Comparison of ENCODE assay signal across 20 cellular contexts in genomic region chr9:37509536-37509935, GRCh38. TPM values are rescaled to one million over a fixed set of nuclear protein-coding genes. Genes with fewer than 3 reads are reported as not detected.
A peak's percentile ranks its signal among the peaks of the same experiment; 100 is the strongest.
DNase-seq lines count a peak whose midpoint lies in the region; ATAC-seq and TF ChIP-seq lines count a peak whose summit lies in the region.
"Had no signal": no experiment of that assay in that cellular context is flagged by ENCODE, and none has a peak within 500 bp of the region (broad histone marks: within the 10 kb centered on the region; RNA-seq: fewer than 3 reads in every experiment).

No MANE protein-coding gene starts in this region.

- no peaks in the 10 kb centered on the region for H3K4me1 ChIP-seq in CD8-positive, alpha-beta memory T cell (ENCODE audit: insufficient read depth, low read length)
- H3K4me1 ChIP-seq in iPS-15b (ENCODE audit: control insufficient read depth, insufficient read depth, low read length) = no peaks in the 10 kb centered on the region
- H3K4me1 ChIP-seq: Peyer's patch, SJCRH30 had no signal

- no peaks in the 10 kb centered on the region for H3K9me3 ChIP-seq in CD8-positive, alpha-beta memory T cell (ENCODE audit: low read length)
- H3K9me3 ChIP-seq in T-helper 17 cell (ENCODE audit: control insufficient read depth, low read length, poor library complexity, severe bottlenecking) (no peaks in the 10 kb centered on the region), iPS-15b (ENCODE audit: control insufficient read depth, insufficient read depth, low read length) (no peaks in the 10 kb centered on the region)
- H3K9me3 ChIP-seq: Peyer's patch, SJCRH30 had no signal

- H3K27me3 ChIP-seq in CD8-positive, alpha-beta memory T cell (ENCODE audit: insufficient read depth, low read length, poor library complexity, severe bottlenecking) = no peaks in the 10 kb centered on the region
- H3K27me3 ChIP-seq in iPS-15b (ENCODE audit: control insufficient read depth, insufficient read depth, low read length) (no peaks in the 10 kb centered on the region), brain microvascular endothelial cell (replicated peaks) (no peaks in the 10 kb centered on the region)
- H3K27me3 ChIP-seq: Peyer's patch, SJCRH30 had no signal

- H3K36me3 ChIP-seq in CD8-positive, alpha-beta memory T cell (ENCODE audit: insufficient read depth, low read length) = no peaks in the 10 kb centered on the region
- H3K36me3 ChIP-seq in iPS-15b (ENCODE audit: control insufficient read depth, insufficient read depth, low read length) (peaks cover 13% of the 10 kb centered on the region), brain microvascular endothelial cell (replicated peaks) (peaks cover 4% of the 10 kb centered on the region)
- H3K36me3 ChIP-seq: Peyer's patch had no signal

- CTCF ChIA-PET in CD8-positive, alpha-beta memory T cell (lab: Charles Lee) = interaction anchor here (1.1 to 1.6 kb wide), 3 partner anchors 19 to 99 kb away, joined by 3 to 4 read pairs (median 4); no protein-coding TSS in a partner anchor
- CTCF ChIA-PET in WTC11 (lab: Charles Lee) = interaction anchor here (1.3 kb wide), 1 partner anchor 98 kb away, joined by 6 read pairs; no protein-coding TSS in a partner anchor

- H3K27ac ChIP-seq in CD8-positive, alpha-beta memory T cell (ENCODE audit: low read depth, low read length) = no peak overlapping the region
- H3K27ac ChIP-seq in brain microvascular endothelial cell = no peak overlapping the region
- H3K27ac ChIP-seq: C4-2B, KMS-11, Peyer's patch, SJCRH30 had no signal

- H3K36me3 Mint-ChIP-seq in CD8-positive, alpha-beta memory T cell = peaks cover 2 to 22% (median 3%) of the 10 kb centered on the region in 3 donors
- H3K36me3 Mint-ChIP-seq in T-helper 17 cell (ENCODE audit: low read depth) (peaks cover 4% of the 10 kb centered on the region), WTC11 (peaks cover 21% of the 10 kb centered on the region; the same call in 1 of the 2 replicates)
- peaks cover 43% of the 10 kb centered on the region for H3K36me3 Mint-ChIP-seq in stimulated activated effector memory CD8-positive, alpha-beta T cell treated with anti-CD3 and anti-CD28 coated beads, Interleukin-12 subunit alpha, Interleukin-12 subunit beta, amount 100 ng/mL, for 72 hours

- peak overlapping the region in 5 of 8 donors; percentile 32 to 97 (median 70) for H3K27ac Mint-ChIP-seq in CD8-positive, alpha-beta memory T cell
- peak overlapping the region; percentile 82 for H3K27ac Mint-ChIP-seq in T-helper 17 cell
- peak overlapping the region; percentile 36 for H3K27ac Mint-ChIP-seq in stimulated activated effector memory CD8-positive, alpha-beta T cell treated with anti-CD3 and anti-CD28 coated beads, Interleukin-12 subunit alpha, Interleukin-12 subunit beta, amount 100 ng/mL, for 72 hours
- no peak overlapping the region for H3K27ac Mint-ChIP-seq in WTC11
- H3K27ac Mint-ChIP-seq: HFFc6 had no signal

- POLR2A ChIA-PET in CD8-positive, alpha-beta memory T cell (lab: Charles Lee) = no interaction called here
- POLR2A ChIA-PET in WTC11 (lab: Charles Lee) = interaction anchor here (0.6 kb wide), 1 partner anchor 41 kb away, joined by 4 read pairs; no protein-coding TSS in a partner anchor

- no peak for DNase-seq in CD8-positive, alpha-beta memory T cell
- DNase-seq in T-helper 17 cell (no peak), WTC11 (ENCODE audit: low spot score) (no peak), brain microvascular endothelial cell (no peak)
- DNase-seq in stimulated activated effector memory CD8-positive, alpha-beta T cell treated with anti-CD3 and anti-CD28 coated beads, Interleukin-12 subunit alpha, Interleukin-12 subunit beta, amount 100 ng/mL, for 72 hours (ENCODE audit: low spot score in 2 of 2) = no peak
- DNase-seq: GF-D8, H9, HFFc6, NCI-H1092 treated with DMSO at 0.1 percent for 48 hours, NCI-H1436 treated with DMSO at 0.1 percent for 48 hours, NCI-H2029, NCI-H2227 treated with DMSO at 0.1 percent for 48 hours, NCI-H510A, SJCRH30 had no signal

- no peak overlapping the region for H3K4me3 ChIP-seq in CD8-positive, alpha-beta memory T cell (ENCODE audit: low read length)
- no peak overlapping the region for H3K4me3 ChIP-seq in iPS-15b (ENCODE audit: low read depth, low read length)
- no peak overlapping the region for H3K4me3 ChIP-seq in brain microvascular endothelial cell (ENCODE audit: low read depth, low read length)
- H3K4me3 ChIP-seq: Peyer's patch, SJCRH30 had no signal

- TF ChIP-seq CTCF in WTC11 (IDR thresholded peaks at IDR 0.05) (no peak), brain microvascular endothelial cell (IDR thresholded peaks at IDR 0.05; ENCODE audit: low read depth, low read length, missing control alignments) (no peak)

- in situ Hi-C loops in brain microvascular endothelial cell (cut with HindIII; ENCODE audit: low pct_ligation_motif_present, low sequenced_read_pairs) = no loop called here

- no peaks in the 10 kb centered on the region for H3K9me3 Mint-ChIP-seq in CD8-positive, alpha-beta memory T cell
- no peaks in the 10 kb centered on the region for H3K9me3 Mint-ChIP-seq in stimulated activated effector memory CD8-positive, alpha-beta T cell treated with anti-CD3 and anti-CD28 coated beads, Interleukin-12 subunit alpha, Interleukin-12 subunit beta, amount 100 ng/mL, for 72 hours
- H3K9me3 Mint-ChIP-seq in WTC11 = no peaks in the 10 kb centered on the region
- H3K9me3 Mint-ChIP-seq: H9, HFFc6 had no signal

- ATAC-seq in T-helper 17 cell (no peak), HG02938 (IDR thresholded peaks at IDR 0.05; ENCODE audit: unreplicated experiment) (no peak), GM18517 (IDR thresholded peaks at IDR 0.05; ENCODE audit: unreplicated experiment) (no peak), WTC11 (no peak)
- no peak for ATAC-seq in stimulated activated effector memory CD8-positive, alpha-beta T cell treated with anti-CD3 and anti-CD28 coated beads, Interleukin-12 subunit alpha, Interleukin-12 subunit beta, amount 100 ng/mL, for 72 hours

- peaks cover 0 to 3% of the 10 kb centered on the region in 2 donors for H3K27me3 Mint-ChIP-seq in CD8-positive, alpha-beta memory T cell
- H3K27me3 Mint-ChIP-seq in T-helper 17 cell (no peaks in the 10 kb centered on the region), WTC11 (ENCODE audit: low read depth) (no peaks in the 10 kb centered on the region)

- no peak overlapping the region for H3K4me3 Mint-ChIP-seq in CD8-positive, alpha-beta memory T cell
- H3K4me3 Mint-ChIP-seq in T-helper 17 cell (no peak overlapping the region), WTC11 (no peak overlapping the region)
- no peak overlapping the region for H3K4me3 Mint-ChIP-seq in stimulated activated effector memory CD8-positive, alpha-beta T cell treated with anti-CD3 and anti-CD28 coated beads, Interleukin-12 subunit alpha, Interleukin-12 subunit beta, amount 100 ng/mL, for 72 hours
- H3K4me3 Mint-ChIP-seq: H9, HFFc6 had no signal

- peak overlapping the region; percentile 24 for H3K9ac ChIP-seq in iPS-15b (ENCODE audit: low read depth, low read length)
- H3K9ac ChIP-seq: KMS-11 had no signal

- H3K4me1 Mint-ChIP-seq in CD8-positive, alpha-beta memory T cell = peaks cover 30 to 31% (median 30%) of the 10 kb centered on the region in 3 donors
- H3K4me1 Mint-ChIP-seq in T-helper 17 cell = peaks cover 23% of the 10 kb centered on the region
- peaks cover 68% of the 10 kb centered on the region for H3K4me1 Mint-ChIP-seq in stimulated activated effector memory CD8-positive, alpha-beta T cell treated with anti-CD3 and anti-CD28 coated beads, Interleukin-12 subunit alpha, Interleukin-12 subunit beta, amount 100 ng/mL, for 72 hours
- H3K4me1 Mint-ChIP-seq in WTC11 = 0 out of 2 replicates have a peak, but pooled peaks cover 3% of the 10 kb centered on the region

TF ChIP-seq in WTC11, 78 proteins besides CTCF, POLR2A, EP300 and RAD21 (continues in another document):
- TF ChIP-seq TEAD4 (CRISPR knock-in tag; IDR thresholded peaks at IDR 0.05) (no peak), ESRRA (CRISPR knock-in tag; IDR thresholded peaks at IDR 0.05; ENCODE audit: borderline replicate concordance) (no peak), ATF6 (CRISPR knock-in tag; IDR thresholded peaks at IDR 0.05) (no peak), ZNF425 (CRISPR knock-in tag; conservative IDR thresholded peaks at IDR 0.05) (no peak)

RNA-seq across cellular contexts. Expression of gene POLR1E, which starts 23.8 kb away (rescaled TPM):
- 10 to 100 TPM; 82.5 to 84.6 TPM for total RNA-seq in CD8-positive, alpha-beta memory T cell
- 21.4 TPM for polyA plus RNA-seq in CD8-positive, alpha-beta memory T cell
- total RNA-seq in T-helper 17 cell (10 to 100 TPM; 28.6 to 38.3 TPM), WTC11 (2021) (31.4 to 39.6 TPM (median 38.8 TPM) in 3 replicates)

RNA-seq across cellular contexts. Expression of gene ZBTB5, which starts 44.3 kb away (rescaled TPM):
- total RNA-seq in CD8-positive, alpha-beta memory T cell = 1 to 10 TPM; 7.0 to 7.9 TPM
- 0.81 TPM for polyA plus RNA-seq in CD8-positive, alpha-beta memory T cell
- total RNA-seq in T-helper 17 cell (10 to 100 TPM; 13.9 to 16.5 TPM), WTC11 (2021) (13.2 to 16.7 TPM (median 13.6 TPM) in 3 replicates)
